Comparison of ENCODE assay signal across 15 cellular contexts in the genomic region with DNA sequence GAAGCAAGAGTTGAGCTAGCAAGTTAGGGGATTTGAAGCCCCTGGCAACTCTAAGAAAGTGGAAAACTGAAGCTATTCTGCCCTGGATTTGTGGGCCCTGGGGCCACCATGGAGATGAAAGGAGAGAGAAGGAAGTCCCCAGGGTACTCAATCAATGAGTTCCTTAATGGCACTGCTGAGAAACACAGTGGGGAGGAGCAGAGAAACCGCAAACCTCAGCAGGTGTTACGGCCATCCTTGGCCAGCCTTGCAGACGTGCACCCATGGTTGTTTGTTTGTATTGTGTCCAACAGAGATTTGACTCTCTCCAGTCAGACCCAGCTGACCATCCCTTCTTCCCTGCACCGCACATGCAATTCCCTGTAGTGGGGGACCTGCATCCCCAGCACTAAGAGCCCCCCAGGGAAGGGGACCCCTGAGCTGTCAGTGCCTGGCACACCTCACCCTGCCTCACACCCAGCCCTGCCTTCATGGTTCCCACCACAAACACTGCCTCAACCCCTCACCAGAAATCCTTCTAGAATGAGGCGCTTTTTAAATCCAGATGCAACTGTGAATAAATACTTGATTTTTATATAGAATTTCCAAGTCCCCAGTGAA.
DNase-seq lines count a peak whose midpoint lies in the region; ATAC-seq lines count a peak whose summit lies in the region.
"Had no signal": no experiment of that assay in that cellular context is flagged by ENCODE, and none has a peak within 500 bp of the region (broad histone marks: within the 10 kb centered on the region; RNA-seq: fewer than 3 reads in every experiment).

No MANE protein-coding gene starts in this region.

- no peaks in the 10 kb centered on the region for H4K20me1 ChIP-seq in BLaER1

- no peaks in the 10 kb centered on the region for H3K27me3 ChIP-seq in BLaER1
- H3K27me3 ChIP-seq: upper lobe of left lung had no signal

- DNase-seq in NCI-H774 (lab: John Stamatoyannopoulos, UW) (no peak), NCI-H226 (no peak), NCI-H2081 treated with DMSO at 0.1 percent for 48 hours (lab: John Stamatoyannopoulos, UW) (no peak), Right ventricle myocardium inferior (ENCODE audit: missing footprints) (no peak)
- DNase-seq: Caco-2; PC-9; stimulated activated CD4-positive, alpha-beta T cell treated with anti-CD3 and anti-CD28 coated beads, Interleukin-2, amount 100 ng/mL, for 48 hours; T-cell; upper lobe of left lung had no signal

- H3K9me3 ChIP-seq in BLaER1, result peaks cover 19% of the 10 kb centered on the region
- H3K9me3 ChIP-seq: Caco-2, upper lobe of left lung had no signal

- no peak overlapping the region for H3K4me3 ChIP-seq in BLaER1
- H3K4me3 ChIP-seq: PC-9, upper lobe of left lung had no signal

- H3K9ac ChIP-seq in BLaER1, result no peak overlapping the region

- H3K4me2 ChIP-seq in BLaER1, result peak overlapping the region; percentile 68
- H3K4me2 ChIP-seq: PC-9 had no signal

- peaks cover 30% of the 10 kb centered on the region for H3K4me1 ChIP-seq in BLaER1
- H3K4me1 ChIP-seq: Caco-2, upper lobe of left lung had no signal

- intact Hi-C loops in Right ventricle myocardium inferior (cut with DNase I), result no loop called here

- H3K27ac ChIP-seq in BLaER1, result no peak overlapping the region
- H3K27ac ChIP-seq: epithelial cell of prostate, PC-9, upper lobe of left lung had no signal

- H3K36me3 ChIP-seq in BLaER1, result no peaks in the 10 kb centered on the region
- H3K36me3 ChIP-seq: upper lobe of left lung had no signal

- peak; percentile 97 for ATAC-seq in GM19043 (IDR thresholded peaks at IDR 0.05; ENCODE audit: low read depth, unreplicated experiment)
- ATAC-seq in HG02588 (IDR thresholded peaks at IDR 0.05; ENCODE audit: unreplicated experiment), result peak; percentile 94
- ATAC-seq in HG03571 (IDR thresholded peaks at IDR 0.05; ENCODE audit: unreplicated experiment), result peak; percentile 92
- ATAC-seq in Right ventricle myocardium inferior, result no peak
- ATAC-seq: activated CD4-positive, CD25-positive, alpha-beta regulatory T cell treated with anti-CD3 and anti-CD28 coated beads, Interleukin-2, amount 50 U/mL, for 24 hours; T-cell had no signal
